In genomic region chr10:68406111-68406814, GRCh38 we compare ENCODE assay signal across 8 cellular contexts. TPM values are rescaled to one million over a fixed set of nuclear protein-coding genes. Genes with fewer than 3 reads are reported as not detected.
DNase-seq lines count a peak whose midpoint lies in the region; ATAC-seq and TF ChIP-seq lines count a peak whose summit lies in the region.

No MANE protein-coding gene starts in this region.

- H3K27me3 ChIP-seq in BE2C, result no peaks in the 10 kb centered on the region

- ATAC-seq in GM18868 (IDR thresholded peaks at IDR 0.05; ENCODE audit: unreplicated experiment) (peak; percentile 38), HG03066 (IDR thresholded peaks at IDR 0.05; ENCODE audit: low read depth, unreplicated experiment) (peak; percentile 44)

- no peaks in the 10 kb centered on the region for H3K4me1 ChIP-seq in BE2C

- H3K4me3 ChIP-seq in BE2C (ENCODE audit: low read depth, low read length), result peak overlapping the region; percentile 88

- no peaks in the 10 kb centered on the region for H3K9me3 ChIP-seq in BE2C

- DNase-seq in BE2C (peak; percentile 65), NCI-H460 (ENCODE audit: extremely low read depth, low read depth) (peak; percentile 8), fibroblast of gingiva (ENCODE audit: low read depth) (peak; percentile 47), myocyte (ENCODE audit: low read depth) (peak; percentile 85), superior temporal gyrus (ENCODE audit: extremely low spot score) (peak; percentile 73)
- DNase-seq in activated T-cell treated with anti-CD3 and anti-CD28 coated beads, Interleukin-2, amount 50 U/mL, for 48 hours, result peak; percentile 59 to 67

- no peak for TF ChIP-seq CTCF in BE2C (IDR thresholded peaks at IDR 0.05; ENCODE audit: low read depth, low read length)

- H3K36me3 ChIP-seq in BE2C, result 0 out of 2 replicates have a peak, but pooled peaks cover 2% of the 10 kb centered on the region

RNA-seq across cellular contexts. Expression of gene RUFY2, which starts 0.8 kb away (rescaled TPM):
- 13.7 TPM for polyA plus RNA-seq in BE2C (2012; ENCODE audit: insufficient read depth, insufficient read length, low read depth)
- total RNA-seq in NCI-H460 (2014; rRNA removed; shearing (Covaris generic)), result 23.1 and 27.8 TPM in 2 replicates
- polyA plus RNA-seq in NCI-H460 (2014; cell fraction: nucleus; rRNA removed), result 15.1 and 23.7 TPM in 2 replicates
- total RNA-seq in myocyte, result 11.3 and 14.8 TPM in 2 replicates
- polyA plus RNA-seq in myocyte (2012), result 5.9 TPM

Comparison
In these comparisons a context has a peak if more than half of its experiments do, and no peak if none do; other contexts are left out.
1. Peak in every context shown above with its lines: DNase-seq, ATAC-seq and H3K4me3 ChIP-seq.
2. DNase-seq: peak in every context shown above with its lines; median percentile 85 in myocyte; 73 in superior temporal gyrus; 65 in BE2C; 63 in activated T-cell treated with anti-CD3 and anti-CD28 coated beads, Interleukin-2, amount 50 U/mL, for 48 hours; 47 in fibroblast of gingiva; 8 in NCI-H460.